27 cellular contexts compared by ENCODE assay signal in the genomic region with DNA sequence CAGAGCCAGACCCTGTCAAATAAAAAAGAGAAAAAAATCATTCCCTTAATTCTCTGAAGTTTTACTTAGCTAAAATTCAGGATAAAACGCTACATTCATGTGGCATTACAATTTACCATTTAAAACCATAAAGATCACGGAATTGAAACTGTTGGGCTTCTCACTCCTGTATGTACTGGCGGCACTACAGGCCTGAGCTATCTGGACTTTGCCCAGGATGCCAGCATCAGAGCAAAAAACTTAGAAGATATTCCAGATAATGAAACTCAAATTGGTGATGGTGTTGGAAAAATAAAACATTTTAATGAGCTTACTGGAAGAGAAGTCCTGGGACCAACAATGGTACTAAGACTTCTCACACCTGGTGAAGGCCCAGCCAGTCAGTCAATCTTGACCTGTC.
"Had no signal": no experiment of that assay in that cellular context is flagged by ENCODE, and none has a peak within 500 bp of the region (broad histone marks: within the 10 kb centered on the region; RNA-seq: fewer than 3 reads in every experiment).

No MANE protein-coding gene starts in this region.

- DNase-seq: stimulated activated CD4-positive, alpha-beta T cell treated with anti-CD3 and anti-CD28 coated beads, Interleukin-2, amount 100 ng/mL, for 48 hours; stimulated activated CD4-positive, alpha-beta T cell treated with anti-CD3 and anti-CD28 coated beads, Interleukin-4, amount 100 ng/mL, for 1 hour; stimulated activated CD4-positive, alpha-beta T cell treated with anti-CD3 and anti-CD28 coated beads, Interleukin-4, amount 100 ng/mL, for 24 hours; stimulated activated CD4-positive, alpha-beta T cell treated with anti-CD3 and anti-CD28 coated beads, Interleukin-4, amount 100 ng/mL, for 4 hours; stimulated activated CD8-positive, alpha-beta memory T cell treated with anti-CD3 and anti-CD28 coated beads, Interleukin-4, amount 100 ng/mL, for 48 hours; stimulated activated naive B cell treated with anti-CD40 and anti-IgM and Interleukin-4, amounts not matched to agents 10 μg/mL and 1 μg/mL and 100 μg/mL, for 72 hours; stimulated activated naive CD4-positive, alpha-beta T cell; stimulated activated naive CD4-positive, alpha-beta T cell treated with Interleukin-2 at 50 U/mL for 16 hours; stimulated activated naive CD8-positive, alpha-beta T cell treated with anti-CD3 and anti-CD28 coated beads, Interleukin-15, amount 100 ng/mL, for 72 hours; stimulated activated naive CD8-positive, alpha-beta T cell treated with anti-CD3 and anti-CD28 coated beads, Interleukin-15, Interleukin-2, amounts not matched to agents 100 U/mL and 50 U/mL, for 24 hours; stomach; substantia nigra; testis; thyroid gland; tibial artery; transverse colon; trophoblast cell; upper lobe of left lung; upper lobe of right lung; uterus had no signal

- ATAC-seq: stimulated activated effector memory CD8-positive, alpha-beta T cell treated with anti-CD3 and anti-CD28 coated beads, Interleukin-12 subunit alpha, Interleukin-12 subunit beta, amount 100 ng/mL, for 72 hours; stimulated activated memory B cell treated with anti-CD40 and anti-IgM and Interleukin-4, amounts not matched to agents 10 μg/mL and 1 μg/mL and 100 μg/mL, for 72 hours; stimulated activated naive B cell treated with anti-CD40 and anti-IgM and Interleukin-4, amounts not matched to agents 10 μg/mL and 1 μg/mL and 100 μg/mL, for 72 hours; stimulated activated naive CD8-positive, alpha-beta T cell treated with anti-CD3 and anti-CD28 coated beads, Interleukin-15, amount 100 ng/mL, for 72 hours; stimulated activated naive CD8-positive, alpha-beta T cell treated with anti-CD3 and anti-CD28 coated beads, Interleukin-15, Interleukin-2, amounts not matched to agents 100 U/mL and 50 U/mL, for 24 hours; upper lobe of right lung had no signal

- H3K27me3 ChIP-seq: stomach, suprapubic skin, testis, thyroid gland, tibial artery, tibial nerve, transverse colon, upper lobe of left lung, upper lobe of right lung, uterus, vagina had no signal

- H3K27ac ChIP-seq: stomach, suprapubic skin, testis, thoracic aorta, thyroid gland, tibial artery, tibial nerve, transverse colon, upper lobe of left lung, upper lobe of right lung, uterus, vagina had no signal

- FAIRE-seq: urothelium cell line had no signal

- H3K9me3 ChIP-seq: suprapubic skin, testis, thyroid gland, upper lobe of left lung, upper lobe of right lung, vagina had no signal

- H3K4me3 ChIP-seq: stomach, suprapubic skin, testis, thoracic aorta, thyroid gland, tibial artery, tibial nerve, transverse colon, upper lobe of left lung, upper lobe of right lung, uterus, vagina had no signal

- H3K4me1 ChIP-seq: stomach, suprapubic skin, testis, thyroid gland, tibial nerve, transverse colon, upper lobe of left lung, upper lobe of right lung, uterus, vagina had no signal

- H3K36me3 ChIP-seq: suprapubic skin, thoracic aorta, thyroid gland, tibial artery, transverse colon, upper lobe of left lung, upper lobe of right lung, uterus, vagina had no signal
